ENCODE assay signal across 7 cellular contexts in genomic region chr12:79935624-79936040, GRCh38. TPM values are rescaled to one million over a fixed set of nuclear protein-coding genes. Genes with fewer than 3 reads are reported as not detected.
DNase-seq lines count a peak whose midpoint lies in the region; ATAC-seq and TF ChIP-seq lines count a peak whose summit lies in the region.

No MANE protein-coding gene starts in this region.

- no peaks in the 10 kb centered on the region for H3K36me3 Mint-ChIP-seq in IgD-negative memory B cell
- H3K36me3 Mint-ChIP-seq in activated CD4-positive, alpha-beta memory T cell treated with anti-CD3 and anti-CD28 coated beads, Interleukin-2, amount 10 ng/mL, durations not matched to agents 7 days and 5 days (ENCODE audit: low read depth) = peaks cover 13% of the 10 kb centered on the region

- H3K4me3 ChIP-seq in GM12865 (ENCODE audit: low read depth, low read length) (peak overlapping the region; percentile 77), skeletal muscle cell (ENCODE audit: low read depth, low read length) (peak overlapping the region; percentile 93)

- POLR2A ChIA-PET in activated CD4-positive, alpha-beta memory T cell treated with anti-CD3 and anti-CD28 coated beads, Interleukin-2, amount 10 ng/mL, durations not matched to agents 7 days and 5 days (lab: Charles Lee) = interaction anchor here (0.7 to 4.2 kb wide), 13 partner anchors 9 to 252 kb away, joined by 3 to 24 read pairs (median 4); no protein-coding TSS in a partner anchor

- peaks cover 0 to 2% (median 0%) of the 10 kb centered on the region in 3 donors for H3K9me3 Mint-ChIP-seq in IgD-negative memory B cell
- H3K9me3 Mint-ChIP-seq in activated CD4-positive, alpha-beta memory T cell treated with anti-CD3 and anti-CD28 coated beads, Interleukin-2, amount 10 ng/mL, durations not matched to agents 7 days and 5 days = no peaks in the 10 kb centered on the region

- intact Hi-C loops in left ventricle myocardium superior (cut with micrococcal nuclease) = loop anchor here (10.0 kb wide), 2 partner anchors 131 to 249 kb away; no protein-coding TSS in a partner anchor

- H3K27ac Mint-ChIP-seq in IgD-negative memory B cell = peak overlapping the region; percentile 79 to 99 (median 96)
- H3K27ac Mint-ChIP-seq in activated CD4-positive, alpha-beta memory T cell treated with anti-CD3 and anti-CD28 coated beads, Interleukin-2, amount 10 ng/mL, durations not matched to agents 7 days and 5 days = peak overlapping the region; percentile 90

- H3K27me3 Mint-ChIP-seq in IgD-negative memory B cell = no peaks in the 10 kb centered on the region
- H3K27me3 Mint-ChIP-seq in activated CD4-positive, alpha-beta memory T cell treated with anti-CD3 and anti-CD28 coated beads, Interleukin-2, amount 10 ng/mL, durations not matched to agents 7 days and 5 days = no peaks in the 10 kb centered on the region

- DNase-seq in GM12865 (ENCODE audit: low read depth) (peak; percentile 70), left ventricle myocardium superior (no peak), skeletal muscle cell (ENCODE audit: low read depth) (no peak), GM19238 (ENCODE audit: insufficient read length, low spot score) (no peak)
- no peak for DNase-seq in activated CD4-positive, alpha-beta memory T cell treated with anti-CD3 and anti-CD28 coated beads, Interleukin-2, amount 10 ng/mL, durations not matched to agents 7 days and 5 days

- CTCF ChIA-PET in activated CD4-positive, alpha-beta memory T cell treated with anti-CD3 and anti-CD28 coated beads, Interleukin-2, amount 10 ng/mL, durations not matched to agents 7 days and 5 days (lab: Charles Lee) = interaction anchor here (1.5 kb wide), 2 partner anchors 252 to 334 kb away, joined by 3 to 4 read pairs; no protein-coding TSS in a partner anchor

- H3K4me3 Mint-ChIP-seq in IgD-negative memory B cell = peak overlapping the region; percentile 88 to 100 (median 98)
- peak overlapping the region; percentile 87 for H3K4me3 Mint-ChIP-seq in activated CD4-positive, alpha-beta memory T cell treated with anti-CD3 and anti-CD28 coated beads, Interleukin-2, amount 10 ng/mL, durations not matched to agents 7 days and 5 days

- TF ChIP-seq CTCF in GM12865 (IDR thresholded peaks at IDR 0.05; ENCODE audit: insufficient read depth, low read depth, low read length, missing control alignments) = no peak

- H3K4me1 Mint-ChIP-seq in IgD-negative memory B cell = peaks cover 34 to 40% (median 37%) of the 10 kb centered on the region in 3 donors
- peaks cover 37% of the 10 kb centered on the region for H3K4me1 Mint-ChIP-seq in activated CD4-positive, alpha-beta memory T cell treated with anti-CD3 and anti-CD28 coated beads, Interleukin-2, amount 10 ng/mL, durations not matched to agents 7 days and 5 days

- ATAC-seq in GM21528 (IDR thresholded peaks at IDR 0.05; ENCODE audit: low FRiP score, unreplicated experiment) = peak; percentile 32
- ATAC-seq in left ventricle myocardium superior = peak; percentile 14

RNA-seq across cellular contexts. Expression of gene PPP1R12A, which starts 0.7 kb away (rescaled TPM):
- 85.4 TPM for polyA plus RNA-seq in IgD-negative memory B cell
- 100 to 1,000 TPM; 114 to 115 TPM for total RNA-seq in activated CD4-positive, alpha-beta memory T cell treated with anti-CD3 and anti-CD28 coated beads, Interleukin-2, amount 10 ng/mL, durations not matched to agents 7 days and 5 days
- total RNA-seq in left ventricle myocardium superior = 40.7 TPM
